ENCODE assay signal across 10 cellular contexts in genomic region chr7:127943541-127944521, GRCh38.
DNase-seq lines count a peak whose midpoint lies in the region; ATAC-seq and TF ChIP-seq lines count a peak whose summit lies in the region.
"Had no signal": no experiment of that assay in that cellular context is flagged by ENCODE, and none has a peak within 500 bp of the region (broad histone marks: within the 10 kb centered on the region; RNA-seq: fewer than 3 reads in every experiment).

No MANE protein-coding gene starts in this region.

- DNase-seq in IMR-90 (peak; percentile 72), NCI-H2227 treated with DMSO at 0.1 percent for 48 hours (lab: John Stamatoyannopoulos, UW) (peak; percentile 93), dermis blood vessel endothelial cell (peak; percentile 26), ovary (peak in 3 of 5 donors; percentile 20 to 37 (median 24)), left colon (no peak)
- DNase-seq in stimulated activated CD4-positive, alpha-beta T cell treated with anti-CD3 and anti-CD28 coated beads, Interleukin-1b, Interleukin-23, amount 100 ng/mL, for 48 hours: no peak
- DNase-seq: NK-92 treated with Interleukin-12 subunit alpha and Interleukin-12 subunit beta, amount 100 ng/mL, for 24 hours had no signal

- H3K27me3 ChIP-seq in IMR-90 (ENCODE audit: control insufficient read depth, insufficient read depth, low read length) (no peaks in the 10 kb centered on the region), ovary (no peaks in the 10 kb centered on the region)
- H3K27me3 ChIP-seq: pancreas had no signal

- no peak overlapping the region for H2AFZ ChIP-seq in IMR-90 (replicated peaks; ENCODE audit: low read length, poor library complexity)

- ATAC-seq in IMR-90 (ENCODE audit: low read depth) (peak; percentile 25), left colon (no peak)
- no peak for ATAC-seq in activated CD4-positive, CD25-positive, alpha-beta regulatory T cell treated with anti-CD3 and anti-CD28 coated beads, Interleukin-2, amount 50 U/mL, for 24 hours
- ATAC-seq: HCT116 had no signal

- no peak overlapping the region for H3K18ac ChIP-seq in IMR-90 (ENCODE audit: low read depth, low read length)

- no peak overlapping the region for H2BK15ac ChIP-seq in IMR-90 (ENCODE audit: low read depth, low read length)

- H3K4ac ChIP-seq in IMR-90 (ENCODE audit: low read depth, low read length): no peak overlapping the region

- H2AK5ac ChIP-seq in IMR-90 (ENCODE audit: low read depth, low read length): no peak overlapping the region

- in situ Hi-C loops in IMR-90 (cut with MboI; ENCODE audit: low sequenced_read_pairs): no loop called here

- no peaks in the 10 kb centered on the region for H3K9me3 ChIP-seq in IMR-90 (ENCODE audit: control insufficient read depth, insufficient read depth, low read length)
- no peaks in the 10 kb centered on the region for H3K9me3 ChIP-seq in ovary
- H3K9me3 ChIP-seq: pancreas had no signal

- CTCF ChIA-PET in IMR-90 (lab: Yijun Ruan, JAX): no interaction called here

- H4K5ac ChIP-seq in IMR-90 (ENCODE audit: low read depth, low read length): 0 out of 2 replicates have a peak overlapping the region, but pooled peaks have one; percentile 24

- no TSS peak for BruUV-seq in IMR-90 (replicated peaks; lab: Mats Ljungman, UMichigan)

- no peak for TF ChIP-seq RAD21 in IMR-90 (IDR thresholded peaks at IDR 0.05; ENCODE audit: low read length)

- H3K36me3 ChIP-seq in IMR-90 (ENCODE audit: control insufficient read depth, insufficient read depth, low read length): peaks cover 5% of the 10 kb centered on the region
- no peaks in the 10 kb centered on the region for H3K36me3 ChIP-seq in ovary

- no peak overlapping the region for H2BK20ac ChIP-seq in IMR-90 (ENCODE audit: low read depth, low read length)

- H2AK9ac ChIP-seq in IMR-90 (replicated peaks; ENCODE audit: low read depth, low read length, poor library complexity): no peak overlapping the region

- TF ChIP-seq CTCF in IMR-90 (conservative IDR thresholded peaks at IDR 0.05; ENCODE audit: low read depth, low read length): no peak
- TF ChIP-seq CTCF in ovary (IDR thresholded peaks at IDR 0.05): no peak

- TF ChIP-seq EP300 in ovary (IDR thresholded peaks at IDR 0.05): no peak

- peaks cover 30% of the 10 kb centered on the region for H4K20me1 ChIP-seq in IMR-90 (ENCODE audit: insufficient read depth, low read length)

- no peak overlapping the region for H2BK120ac ChIP-seq in IMR-90 (ENCODE audit: low read depth, low read length)

- H3K56ac ChIP-seq in IMR-90 (ENCODE audit: extremely low read depth, insufficient read depth, low read length): no peak overlapping the region

- peaks cover 15% of the 10 kb centered on the region for H3K9me1 ChIP-seq in IMR-90 (ENCODE audit: insufficient read depth, low read length)

- H3K4me1 ChIP-seq in IMR-90 (ENCODE audit: control insufficient read depth, insufficient read depth, low read length): peaks cover 11% of the 10 kb centered on the region
- H3K4me1 ChIP-seq in ovary (ENCODE audit: insufficient read depth): peaks cover 3% of the 10 kb centered on the region
- H3K4me1 ChIP-seq: pancreas had no signal

- H3K4me3 ChIP-seq in IMR-90 (ENCODE audit: insufficient read depth, low read depth, low read length): no peak overlapping the region
- no peak overlapping the region for H3K4me3 ChIP-seq in ovary
- H3K4me3 ChIP-seq: pancreas had no signal

- dilution Hi-C loops in IMR-90 (cut with HindIII; ENCODE audit: low sequenced_read_pairs, unreplicated experiment): no loop called here

- peaks cover 44 to 81% of the 10 kb centered on the region in 2 experiments for H3K79me1 ChIP-seq in IMR-90 (ENCODE audit: low read depth in 1 of 2, low read length in 2 of 2)

- no peak overlapping the region for H3K9ac ChIP-seq in IMR-90 (ENCODE audit: low read depth, low read length)

- no peak overlapping the region for H3K23ac ChIP-seq in IMR-90 (ENCODE audit: low read depth, low read length)

- H3K4me2 ChIP-seq in IMR-90 (ENCODE audit: low read depth, low read length): no peak overlapping the region

- no peak overlapping the region for H4K91ac ChIP-seq in IMR-90 (ENCODE audit: insufficient read depth, low read depth, low read length)

- POLR2A ChIA-PET in IMR-90 (lab: Charles Lee; ENCODE audit: unreplicated experiment): no interaction called here

- H4K8ac ChIP-seq in IMR-90 (ENCODE audit: low read depth in 2 of 2, low read length in 2 of 2): no peak overlapping the region

- TF ChIP-seq POLR2A in IMR-90 (IDR thresholded peaks at IDR 0.05; ENCODE audit: low read depth, low read length): no peak
- TF ChIP-seq POLR2A in ovary (IDR thresholded peaks at IDR 0.05): no peak

- intact Hi-C loops in IMR-90 (cut with micrococcal nuclease): no loop called here
- intact Hi-C loops in ovary (cut with DNase I): no loop called here
- intact Hi-C loops in left colon (cut with DNase I, micrococcal nuclease): no loop called here

- H3K14ac ChIP-seq in IMR-90 (replicated peaks; ENCODE audit: low read depth, low read length): no peak overlapping the region

- 56% methylated on average over 9 of the region's 16 CpGs; no CpG with 5 or more reads in 1 of the 2 experiments for WGBS in IMR-90 (ENCODE audit: extremely low coverage in 2 of 2, insufficient read length in 1 of 2), 2 experiments
- 70 to 77% (median 72%) methylated on average over 16 of the region's 16 CpGs for WGBS in ovary, 3 donors

- no peak overlapping the region for H2BK5ac ChIP-seq in IMR-90 (ENCODE audit: low read depth, low read length, poor library complexity, severe bottlenecking)

- no peak overlapping the region for H3K27ac ChIP-seq in IMR-90 (ENCODE audit: insufficient read depth, low read length)
- H3K27ac ChIP-seq in ovary: no peak overlapping the region
- H3K27ac ChIP-seq: pancreas had no signal

TF ChIP-seq in IMR-90, 13 proteins besides CTCF, POLR2A, EP300 and RAD21:
- TF ChIP-seq RCOR1 (IDR thresholded peaks at IDR 0.05; ENCODE audit: insufficient replicate concordance, low read length) (no peak), SMC3 (IDR thresholded peaks at IDR 0.05; ENCODE audit: low read depth, low read length) (no peak), BHLHE40 (IDR thresholded peaks at IDR 0.05; ENCODE audit: low read depth, low read length) (no peak), USF2 (IDR thresholded peaks at IDR 0.05; ENCODE audit: low read depth, low read length) (no peak), ELK1 (IDR thresholded peaks at IDR 0.05; ENCODE audit: borderline replicate concordance, low read depth, low read length) (no peak), FOS (IDR thresholded peaks at IDR 0.05; ENCODE audit: low read depth, low read length) (no peak), MXI1 (IDR thresholded peaks at IDR 0.05; ENCODE audit: borderline replicate concordance, low read depth, low read length) (no peak), MAFK (IDR thresholded peaks at IDR 0.05; ENCODE audit: low read depth, low read length) (no peak), NFE2L2 (IDR thresholded peaks at IDR 0.05; ENCODE audit: low read depth, low read length) (no peak), MAZ (IDR thresholded peaks at IDR 0.05; ENCODE audit: borderline replicate concordance, low read depth, low read length) (no peak), CEBPB (IDR thresholded peaks at IDR 0.05; ENCODE audit: low read depth, low read length) (no peak), CHD1 (IDR thresholded peaks at IDR 0.05; ENCODE audit: low read depth, low read length) (no peak), RFX5 (IDR thresholded peaks at IDR 0.05; ENCODE audit: low read depth, low read length) (no peak)

Comparison
In these comparisons a context has a peak if more than half of its experiments do, and no peak if none do; other contexts are left out.
1. DNase-seq: peak in IMR-90 (single experiment), NCI-H2227 treated with DMSO at 0.1 percent for 48 hours (single experiment), dermis blood vessel endothelial cell (single experiment) and ovary (3 of 5); none in left colon (0 of 2) and stimulated activated CD4-positive, alpha-beta T cell treated with anti-CD3 and anti-CD28 coated beads, Interleukin-1b, Interleukin-23, amount 100 ng/mL, for 48 hours (single experiment).